Comparison of ENCODE assay signal across 26 cellular contexts in genomic region chr4:108574402-108574801, GRCh38.
"Had no signal": no experiment of that assay in that cellular context is flagged by ENCODE, and none has a peak within 500 bp of the region (broad histone marks: within the 10 kb centered on the region; RNA-seq: fewer than 3 reads in every experiment).

No MANE protein-coding gene starts in this region.

- H3K9me3 ChIP-seq: neutrophil, psoas muscle, right lobe of liver, sigmoid colon, suprapubic skin, testis, tibial artery, transverse colon, upper lobe of right lung, uterus had no signal

- H2AFZ ChIP-seq: parathyroid adenoma had no signal

- H3K4me3 ChIP-seq: psoas muscle, right lobe of liver, sigmoid colon, suprapubic skin, testis, tibial artery, transverse colon, upper lobe of right lung, uterus had no signal

- H3K27me3 ChIP-seq: neutrophil, right lobe of liver, suprapubic skin, testis, transverse colon, upper lobe of right lung, uterus had no signal

- H3K4me1 ChIP-seq: parathyroid adenoma, psoas muscle, sigmoid colon, suprapubic skin, testis, tibial artery, upper lobe of right lung, uterus had no signal

- H3K36me3 ChIP-seq: neutrophil, right lobe of liver, sigmoid colon, suprapubic skin, tibial artery, transverse colon, upper lobe of right lung, uterus had no signal

- H3K9ac ChIP-seq: parathyroid adenoma had no signal

- FAIRE-seq: small intestine had no signal

- H3K27ac ChIP-seq: neutrophil, parathyroid adenoma, psoas muscle, right lobe of liver, sigmoid colon, suprapubic skin, testis, tibial artery, transverse colon, upper lobe of right lung, uterus had no signal

- ATAC-seq: naive thymus-derived CD4-positive, alpha-beta T cell; natural killer cell; psoas muscle; right cardiac atrium; right lobe of liver; stimulated activated effector memory CD8-positive, alpha-beta T cell treated with anti-CD3 and anti-CD28 coated beads, Interleukin-12 subunit alpha, Interleukin-12 subunit beta, amount 100 ng/mL, for 72 hours; stimulated activated naive B cell treated with anti-CD40 and anti-IgM and Interleukin-4, amounts not matched to agents 10 μg/mL and 1 μg/mL and 100 μg/mL, for 72 hours; stimulated activated naive CD8-positive, alpha-beta T cell treated with anti-CD3 and anti-CD28 coated beads, Interleukin-15, amount 100 ng/mL, for 72 hours; stimulated activated naive CD8-positive, alpha-beta T cell treated with anti-CD3 and anti-CD28 coated beads, Interleukin-15, Interleukin-2, amounts not matched to agents 100 U/mL and 50 U/mL, for 24 hours; upper lobe of right lung had no signal

- DNase-seq: naive thymus-derived CD4-positive, alpha-beta T cell; natural killer cell; nucleus accumbens; posterior cingulate gyrus; psoas muscle; right cardiac atrium; right lobe of liver; sigmoid colon; small intestine; stimulated activated CD4-positive, alpha-beta T cell treated with anti-CD3 and anti-CD28 coated beads, Interleukin-15, amount 100 ng/mL, for 24 hours; stimulated activated CD4-positive, alpha-beta T cell treated with anti-CD3 and anti-CD28 coated beads, Interleukin-2, amount 100 ng/mL, for 24 hours; stimulated activated CD4-positive, alpha-beta T cell treated with anti-CD3 and anti-CD28 coated beads, Interleukin-2, amount 100 ng/mL, for 48 hours; stimulated activated CD4-positive, alpha-beta T cell treated with anti-CD3 and anti-CD28 coated beads, Interleukin-4, amount 100 ng/mL, for 24 hours; stimulated activated naive B cell treated with anti-CD40 and anti-IgM and Interleukin-4, amounts not matched to agents 10 μg/mL and 1 μg/mL and 100 μg/mL, for 72 hours; stimulated activated naive CD8-positive, alpha-beta T cell treated with anti-CD3 and anti-CD28 coated beads, Interleukin-15, amount 100 ng/mL, for 72 hours; stimulated activated naive CD8-positive, alpha-beta T cell treated with anti-CD3 and anti-CD28 coated beads, Interleukin-15, Interleukin-2, amounts not matched to agents 100 U/mL and 50 U/mL, for 24 hours; substantia nigra; testis; tibial artery; transverse colon; upper lobe of right lung; uterus had no signal

- H3K79me2 ChIP-seq: parathyroid adenoma had no signal
